8 cellular contexts compared by ENCODE assay signal in genomic region chr7:34320926-34321609, GRCh38.
DNase-seq lines count a peak whose midpoint lies in the region; ATAC-seq, FAIRE-seq and TF ChIP-seq lines count a peak whose summit lies in the region.

No MANE protein-coding gene starts in this region.

- peaks cover 7% of the 10 kb centered on the region for H3K27me3 Mint-ChIP-seq in activated CD8-positive, alpha-beta T cell treated with anti-CD3 and anti-CD28 coated beads, Interleukin-2, amount 10 ng/mL, durations not matched to agents 7 days and 5 days (ENCODE audit: low read depth)

- H2BK120ac ChIP-seq in mesendoderm (ENCODE audit: low read depth, low read length) = no peak overlapping the region

- no peak overlapping the region for H4K8ac ChIP-seq in mesendoderm (ENCODE audit: low read depth, low read length)

- no peaks in the 10 kb centered on the region for H3K27me3 ChIP-seq in endothelial cell of umbilical vein (ENCODE audit: control insufficient read depth in 2 of 2, insufficient read depth in 2 of 2, low read length in 2 of 2)
- no peaks in the 10 kb centered on the region for H3K27me3 ChIP-seq in mesendoderm (ENCODE audit: insufficient read depth, low read length, poor library complexity)

- POLR2A ChIA-PET in activated CD8-positive, alpha-beta T cell treated with anti-CD3 and anti-CD28 coated beads, Interleukin-2, amount 10 ng/mL, durations not matched to agents 7 days and 5 days (lab: Charles Lee) = interaction anchor here (0.6 kb wide), 1 partner anchor 376 kb away, joined by 3 read pairs; no protein-coding TSS in a partner anchor
- POLR2A ChIA-PET in endothelial cell of umbilical vein (lab: Charles Lee) = no interaction called here

- H3K9me3 ChIP-seq in endothelial cell of umbilical vein (replicated peaks; ENCODE audit: control insufficient read depth, insufficient read depth, low read length) = no peaks in the 10 kb centered on the region

- no peak overlapping the region for H2BK15ac ChIP-seq in mesendoderm (replicated peaks; ENCODE audit: low read depth)

- peak; percentile 86 to 87 for TF ChIP-seq CTCF in endothelial cell of umbilical vein (IDR thresholded peaks at IDR 0.05; ENCODE audit: extremely low read depth in 1 of 2, insufficient read depth in 1 of 2, low read depth in 1 of 2, low read length in 2 of 2)

- FAIRE-seq in endothelial cell of umbilical vein (lab: Jason Lieb, UNC) = peak; percentile 80

- no peak overlapping the region for H3K4ac ChIP-seq in mesendoderm (ENCODE audit: low read depth, low read length)

- TF ChIP-seq POLR2A in endothelial cell of umbilical vein (IDR thresholded peaks at IDR 0.05; ENCODE audit: low read depth, low read length) = no peak

- CTCF ChIA-PET in activated CD8-positive, alpha-beta T cell treated with anti-CD3 and anti-CD28 coated beads, Interleukin-2, amount 10 ng/mL, durations not matched to agents 7 days and 5 days (lab: Charles Lee) = interaction anchor here (0.6 to 1.3 kb wide), 6 partner anchors 11 to 1136 kb away, joined by 3 to 14 read pairs (median 4); no protein-coding TSS in a partner anchor
- CTCF ChIA-PET in endothelial cell of umbilical vein (lab: Charles Lee) = interaction anchor here (0.6 to 4.6 kb wide), 68 partner anchors 9 to 1199 kb away, joined by 3 to 222 read pairs (median 4); partner anchors contain the start of gene DPY19L1

- no peak overlapping the region for H3K9ac ChIP-seq in endothelial cell of umbilical vein (replicated peaks; ENCODE audit: extremely low read depth, insufficient read depth, low read length)
- peak overlapping the region; percentile 33 for H3K9ac ChIP-seq in mesendoderm (ENCODE audit: low read length)

- no peak overlapping the region for H3K18ac ChIP-seq in mesendoderm (ENCODE audit: low read length)

- H4K5ac ChIP-seq in mesendoderm (ENCODE audit: low read length) = no peak overlapping the region

- H2AFZ ChIP-seq in endothelial cell of umbilical vein (ENCODE audit: low read depth, low read length) = peak overlapping the region; percentile 59

- H3K36me3 ChIP-seq in endothelial cell of umbilical vein (ENCODE audit: control insufficient read depth in 2 of 2, extremely low read depth in 1 of 2, insufficient read depth in 2 of 2, low read length in 2 of 2) (no peaks in the 10 kb centered on the region), mesendoderm (ENCODE audit: control insufficient read depth, insufficient read depth, low read length) (no peaks in the 10 kb centered on the region)

- dilution Hi-C loops in endothelial cell of umbilical vein (cut with MboI; ENCODE audit: extremely low pct_ligation_motif_present, low sequenced_read_pairs) = no loop called here

- peaks cover 3% of the 10 kb centered on the region for H3K4me1 ChIP-seq in endothelial cell of umbilical vein (ENCODE audit: control insufficient read depth, extremely low read depth, insufficient read depth, low read length)
- H3K4me1 ChIP-seq in mesendoderm (ENCODE audit: control insufficient read depth, low read depth, low read length) = peaks cover 3% of the 10 kb centered on the region

- H3K36me3 Mint-ChIP-seq in activated CD8-positive, alpha-beta T cell treated with anti-CD3 and anti-CD28 coated beads, Interleukin-2, amount 10 ng/mL, durations not matched to agents 7 days and 5 days (ENCODE audit: low read depth) = no peaks in the 10 kb centered on the region

- H3K4me1 Mint-ChIP-seq in activated CD8-positive, alpha-beta T cell treated with anti-CD3 and anti-CD28 coated beads, Interleukin-2, amount 10 ng/mL, durations not matched to agents 7 days and 5 days (ENCODE audit: low read depth) = no peaks in the 10 kb centered on the region

- no peaks in the 10 kb centered on the region for H3K79me1 ChIP-seq in mesendoderm (ENCODE audit: low read length)

- H3K4me2 ChIP-seq in endothelial cell of umbilical vein (ENCODE audit: insufficient read depth, low read length) (peak overlapping the region; percentile 68), mesendoderm (ENCODE audit: low read length) (peak overlapping the region; percentile 34)

- no peak overlapping the region for H3K27ac Mint-ChIP-seq in activated CD8-positive, alpha-beta T cell treated with anti-CD3 and anti-CD28 coated beads, Interleukin-2, amount 10 ng/mL, durations not matched to agents 7 days and 5 days

- H3K4me3 Mint-ChIP-seq in activated CD8-positive, alpha-beta T cell treated with anti-CD3 and anti-CD28 coated beads, Interleukin-2, amount 10 ng/mL, durations not matched to agents 7 days and 5 days = no peak overlapping the region

- no peaks in the 10 kb centered on the region for H4K20me1 ChIP-seq in endothelial cell of umbilical vein (replicated peaks; ENCODE audit: control insufficient read depth, extremely low read depth, insufficient read depth, low read length)

- no peaks in the 10 kb centered on the region for H3K9me3 Mint-ChIP-seq in activated CD8-positive, alpha-beta T cell treated with anti-CD3 and anti-CD28 coated beads, Interleukin-2, amount 10 ng/mL, durations not matched to agents 7 days and 5 days (ENCODE audit: insufficient read depth)

- H3K23ac ChIP-seq in mesendoderm (ENCODE audit: low read length) = no peak overlapping the region

- peak; percentile 88 for ATAC-seq in GM21381 (IDR thresholded peaks at IDR 0.05; ENCODE audit: unreplicated experiment)
- ATAC-seq in HG03575 (IDR thresholded peaks at IDR 0.05; ENCODE audit: extremely low read depth, insufficient number of reproducible peaks, low FRiP score, unreplicated experiment) = peak; percentile 68
- no peak for ATAC-seq in activated CD8-positive, alpha-beta T cell treated with anti-CD3 and anti-CD28 coated beads, Interleukin-2, amount 10 ng/mL, durations not matched to agents 7 days and 5 days

- peak overlapping the region in 2 of 3 experiments; percentile 2 for H3K4me3 ChIP-seq in endothelial cell of umbilical vein (replicated peaks in 1 of 3; ENCODE audit: insufficient read depth in 1 of 3, low read depth in 1 of 3, low read length in 3 of 3)
- H3K4me3 ChIP-seq in mesendoderm (ENCODE audit: low read length) = no peak overlapping the region

- H2BK5ac ChIP-seq in mesendoderm (ENCODE audit: low read length) = no peak overlapping the region

- no CpG with 5 or more reads among the region's 24 CpGs for WGBS in mesendoderm (ENCODE audit: extremely low coverage, insufficient coverage, low lambda C conversion rate)

- intact Hi-C loops in endothelial cell of umbilical vein (cut with micrococcal nuclease) = loop anchor here (1.0 to 2.0 kb wide), 5 partner anchors 44 to 428 kb away; no protein-coding TSS in a partner anchor

- peak overlapping the region; percentile 69 for H3K56ac ChIP-seq in mesendoderm (ENCODE audit: low read length)

- H3K79me2 ChIP-seq in endothelial cell of umbilical vein (ENCODE audit: control insufficient read depth, insufficient read depth, low read length) (no peaks in the 10 kb centered on the region), mesendoderm (ENCODE audit: control insufficient read depth, insufficient read depth, low read length) (no peaks in the 10 kb centered on the region)

- DNase-seq in DMS153 (lab: John Stamatoyannopoulos, UW) = peak; percentile 64
- DNase-seq in NCI-H69 (lab: John Stamatoyannopoulos, UW) = peak; percentile 73
- DNase-seq in activated CD8-positive, alpha-beta T cell treated with anti-CD3 and anti-CD28 coated beads, Interleukin-2, amount 10 ng/mL, durations not matched to agents 7 days and 5 days = peak; percentile 59
- peak; percentile 79 for DNase-seq in endothelial cell of umbilical vein (ENCODE audit: low read depth, low spot score)
- DNase-seq in mesendoderm = peak; percentile 89
- DNase-seq in substantia nigra (lab: John Stamatoyannopoulos, UW) = peak in 35 of 49 donors; percentile 1 to 60 (median 17)

- no TSS peak for BruUV-seq in endothelial cell of umbilical vein (replicated peaks; lab: Mats Ljungman, UMichigan)

- no peaks in the 10 kb centered on the region for H3K9me1 ChIP-seq in endothelial cell of umbilical vein (replicated peaks; ENCODE audit: control insufficient read depth, extremely low read depth, insufficient read depth, low read length)

- H3K27ac ChIP-seq in endothelial cell of umbilical vein (ENCODE audit: insufficient read depth, low read depth, low read length) (no peak overlapping the region), mesendoderm (ENCODE audit: low read depth, low read length) (no peak overlapping the region), substantia nigra (ENCODE audit: low read depth, low read length, poor library complexity, severe bottlenecking) (no peak overlapping the region)

- no peak overlapping the region for H2AK5ac ChIP-seq in mesendoderm (ENCODE audit: low read length)

TF ChIP-seq in endothelial cell of umbilical vein, 7 proteins besides CTCF, POLR2A, EP300 and RAD21:
- TF ChIP-seq POLR2AphosphoS5 (IDR thresholded peaks at IDR 0.05; ENCODE audit: insufficient read depth, low read depth, low read length) (no peak), FOS (IDR thresholded peaks at IDR 0.05; ENCODE audit: borderline replicate concordance, insufficient read depth, low read length) (no peak), GATA2 (IDR thresholded peaks at IDR 0.05; ENCODE audit: insufficient read depth, insufficient read length, low read depth, low read length) (no peak), EZH2 (IDR thresholded peaks at IDR 0.05; ENCODE audit: borderline replicate concordance, low read depth, low read length, severe bottlenecking) (no peak), MAX (IDR thresholded peaks at IDR 0.05; ENCODE audit: insufficient read depth, insufficient read length) (no peak), MYC (IDR thresholded peaks at IDR 0.05; ENCODE audit: low read depth, low read length) (no peak), JUN (IDR thresholded peaks at IDR 0.05; ENCODE audit: borderline replicate concordance, insufficient read depth, insufficient read length, low read depth) (no peak)
TF ChIP-seq in endothelial cell of umbilical vein: peak in this region for 0.

Comparison
In these comparisons a context has a peak if more than half of its experiments do, and no peak if none do; other contexts are left out.
1. DNase-seq: peak in every context shown above with its lines; median percentile 89 in mesendoderm; 79 in endothelial cell of umbilical vein; 73 in NCI-H69; 64 in DMS153; 59 in activated CD8-positive, alpha-beta T cell treated with anti-CD3 and anti-CD28 coated beads, Interleukin-2, amount 10 ng/mL, durations not matched to agents 7 days and 5 days; 17 in substantia nigra.